ENCODE assay signal across 8 cellular contexts in genomic region chr12:46675736-46676135, GRCh38.
DNase-seq lines count a peak whose midpoint lies in the region; ATAC-seq, FAIRE-seq and TF ChIP-seq lines count a peak whose summit lies in the region.

No MANE protein-coding gene starts in this region.

- no peaks in the 10 kb centered on the region for H3K9me3 Mint-ChIP-seq in activated T-cell treated with anti-CD3 and anti-CD28 coated beads, Interleukin-2, amount 50 U/mL, for 72 hours

- H4K20me1 ChIP-seq in OCI-LY7 (ENCODE audit: insufficient read depth, low read length): no peaks in the 10 kb centered on the region

- no peaks in the 10 kb centered on the region for H3K36me3 ChIP-seq in OCI-LY7 (ENCODE audit: insufficient read depth, low read length)
- no peaks in the 10 kb centered on the region for H3K36me3 ChIP-seq in esophagus muscularis mucosa
- no peaks in the 10 kb centered on the region for H3K36me3 ChIP-seq in pancreas

- H3K27me3 ChIP-seq in esophagus muscularis mucosa (no peaks in the 10 kb centered on the region), pancreas (no peaks in the 10 kb centered on the region)

- ATAC-seq in activated T-cell treated with anti-CD3 and anti-CD28 coated beads, Interleukin-2, amount 50 U/mL, for 72 hours (replicated peaks in 1 of 2): no peak
- peak; percentile 60 to 83 (median 81) for ATAC-seq in pancreas
- ATAC-seq in HG03139 (IDR thresholded peaks at IDR 0.05; ENCODE audit: unreplicated experiment): no peak
- no peak for ATAC-seq in HG03342 (IDR thresholded peaks at IDR 0.05; ENCODE audit: unreplicated experiment)
- ATAC-seq in GM19351 (IDR thresholded peaks at IDR 0.05; ENCODE audit: unreplicated experiment): no peak

- peak; percentile 21 for DNase-seq in activated T-cell treated with anti-CD3 and anti-CD28 coated beads, Interleukin-2, amount 50 U/mL, for 1 hour
- DNase-seq in activated T-cell treated with anti-CD3 and anti-CD28 coated beads, Interleukin-2, amount 50 U/mL, for 72 hours: no peak
- DNase-seq in OCI-LY7 (ENCODE audit: low spot score): peak; percentile 10
- no peak for DNase-seq in esophagus muscularis mucosa (ENCODE audit: extremely low spot score)
- peak in 4 of 6 donors; percentile 28 to 56 (median 42) for DNase-seq in pancreas

- H3K27ac ChIP-seq in OCI-LY7 (ENCODE audit: low read depth, low read length, poor library complexity, severe bottlenecking): no peak overlapping the region
- no peak overlapping the region for H3K27ac ChIP-seq in esophagus muscularis mucosa (replicated peaks in 1 of 4)
- no peak overlapping the region for H3K27ac ChIP-seq in pancreas

- H3K9me3 ChIP-seq in OCI-LY7 (ENCODE audit: low read length) (no peaks in the 10 kb centered on the region), esophagus muscularis mucosa (no peaks in the 10 kb centered on the region), pancreas (no peaks in the 10 kb centered on the region)

- no peaks in the 10 kb centered on the region for H3K9me2 ChIP-seq in OCI-LY7 (ENCODE audit: insufficient read depth, low read length)

- no peak overlapping the region for H2AFZ ChIP-seq in OCI-LY7 (ENCODE audit: low read length)

- FAIRE-seq in pancreas (lab: Jason Lieb, UNC): no peak

- no peaks in the 10 kb centered on the region for H3K79me2 ChIP-seq in OCI-LY7 (ENCODE audit: insufficient read depth, low read depth, low read length)

- TF ChIP-seq POLR2A in esophagus muscularis mucosa (IDR thresholded peaks at IDR 0.05; ENCODE audit: low read depth): no peak

- no peak overlapping the region for H3K4me2 ChIP-seq in OCI-LY7 (ENCODE audit: low read length)

- CTCF ChIA-PET in OCI-LY7 (lab: Charles Lee; ENCODE audit: unreplicated experiment): no interaction called here

- H3K4me3 Mint-ChIP-seq in activated T-cell treated with anti-CD3 and anti-CD28 coated beads, Interleukin-2, amount 50 U/mL, for 72 hours: no peak overlapping the region

- BruUV-seq in OCI-LY7 (replicated peaks; lab: Mats Ljungman, UMichigan): no TSS peak

- WGBS in esophagus muscularis mucosa: 58% methylated on average over 11 of the region's 11 CpGs
- WGBS in pancreas, 2 donors: 45 to 48% methylated on average over 11 of the region's 11 CpGs

- no peak for TF ChIP-seq EP300 in esophagus muscularis mucosa (IDR thresholded peaks at IDR 0.05)

- intact Hi-C loops in OCI-LY7 (cut with micrococcal nuclease; ENCODE audit: unreplicated experiment): no loop called here
- intact Hi-C loops in esophagus muscularis mucosa (cut with DNase I): no loop called here
- intact Hi-C loops in pancreas (cut with DNase I): loop anchor here in 1 of 3 donors (10.0 kb wide), 1 partner anchor 259 kb away; no protein-coding TSS in a partner anchor

- H3K36me3 Mint-ChIP-seq in activated T-cell treated with anti-CD3 and anti-CD28 coated beads, Interleukin-2, amount 50 U/mL, for 72 hours (ENCODE audit: insufficient read depth in 2 of 2): no peaks in the 10 kb centered on the region

- H3K4me1 ChIP-seq in OCI-LY7 (ENCODE audit: insufficient read depth, low read length, poor library complexity, severe bottlenecking): no peaks in the 10 kb centered on the region
- H3K4me1 ChIP-seq in esophagus muscularis mucosa: peaks cover 0 to 13% (median 11%) of the 10 kb centered on the region in 4 donors
- H3K4me1 ChIP-seq in pancreas: no peaks in the 10 kb centered on the region

- POLR2A ChIA-PET in OCI-LY7 (lab: Charles Lee): no interaction called here

- H3K4me1 Mint-ChIP-seq in activated T-cell treated with anti-CD3 and anti-CD28 coated beads, Interleukin-2, amount 50 U/mL, for 72 hours (ENCODE audit: low read depth): peaks cover 24% of the 10 kb centered on the region

- no peaks in the 10 kb centered on the region for H3K27me3 Mint-ChIP-seq in activated T-cell treated with anti-CD3 and anti-CD28 coated beads, Interleukin-2, amount 50 U/mL, for 72 hours (ENCODE audit: low read depth)

- H3K4me3 ChIP-seq in OCI-LY7 (ENCODE audit: low read depth, low read length, poor library complexity, severe bottlenecking) (no peak overlapping the region), esophagus muscularis mucosa (no peak overlapping the region), pancreas (no peak overlapping the region)

- H3K27ac Mint-ChIP-seq in activated T-cell treated with anti-CD3 and anti-CD28 coated beads, Interleukin-2, amount 50 U/mL, for 72 hours: no peak overlapping the region

- TF ChIP-seq CTCF in OCI-LY7 (conservative IDR thresholded peaks at IDR 0.05; ENCODE audit: low read length): peak; percentile 72
- TF ChIP-seq CTCF in esophagus muscularis mucosa (IDR thresholded peaks at IDR 0.05): peak; percentile 72 to 79 (median 73)
- TF ChIP-seq CTCF in pancreas (IDR thresholded peaks at IDR 0.05): peak; percentile 15 to 62 (median 57)

Comparison
In these comparisons a context has a peak if more than half of its experiments do, and no peak if none do; other contexts are left out.
1. DNase-seq: peak in activated T-cell treated with anti-CD3 and anti-CD28 coated beads, Interleukin-2, amount 50 U/mL, for 1 hour (single experiment), OCI-LY7 (single experiment) and pancreas (4 of 6); none in activated T-cell treated with anti-CD3 and anti-CD28 coated beads, Interleukin-2, amount 50 U/mL, for 72 hours (0 of 2) and esophagus muscularis mucosa (single experiment).
2. ATAC-seq: peak in pancreas (4 of 4); none in activated T-cell treated with anti-CD3 and anti-CD28 coated beads, Interleukin-2, amount 50 U/mL, for 72 hours (0 of 2), HG03139 (single experiment), HG03342 (single experiment) and GM19351 (single experiment).
3. Peak in every context shown above with its lines, with median percentiles within 50 percentile points of each other: CTCF ChIP-seq.